ENCODE assay signal across 1 cellular context in genomic region chr21:45507888-45508508, GRCh38.
TF ChIP-seq lines count a peak whose summit lies in the region.

No MANE protein-coding gene starts in this region.

TF ChIP-seq in HEK293, 187 proteins besides CTCF, POLR2A, EP300 and RAD21 (continued from another document and continues in another):
- TF ChIP-seq INSM2 (tag by site-specific recombination; IDR thresholded peaks at IDR 0.05) (peak; percentile 60; the same call in 1 of the 2 replicates), TSHZ1 (tag by site-specific recombination; IDR thresholded peaks at IDR 0.05; ENCODE audit: borderline replicate concordance) (no peak), ZFP41 (tag by site-specific recombination; IDR thresholded peaks at IDR 0.05; ENCODE audit: borderline replicate concordance) (no peak), ZNF280C (tag by site-specific recombination; IDR thresholded peaks at IDR 0.05) (no peak), KLF1 (tag by site-specific recombination; IDR thresholded peaks at IDR 0.05) (peak; percentile 17; the same call in 1 of the 2 replicates), ZNF292 (tag by site-specific recombination; IDR thresholded peaks at IDR 0.05; ENCODE audit: borderline replicate concordance, low read depth) (peak; percentile 5; the same call in 1 of the 2 replicates), GLI2 (tag by site-specific recombination; IDR thresholded peaks at IDR 0.05; ENCODE audit: borderline replicate concordance, low read depth) (no peak), ZBTB20 (tag by site-specific recombination; IDR thresholded peaks at IDR 0.05) (no peak), ZNF2 (tag by site-specific recombination; IDR thresholded peaks at IDR 0.05) (peak; percentile 31; the same call in 1 of the 2 replicates), ZNF302 (tag by site-specific recombination; IDR thresholded peaks at IDR 0.05; ENCODE audit: low read depth) (no peak), KLF16 (tag by site-specific recombination; IDR thresholded peaks at IDR 0.05) (no peak), ZSCAN23 (tag by site-specific recombination; IDR thresholded peaks at IDR 0.05) (peak; percentile 96), GLI4 (tag by site-specific recombination; IDR thresholded peaks at IDR 0.05) (peak; percentile 84; the same call in 1 of the 2 replicates), ZBTB17 (tag by site-specific recombination; IDR thresholded peaks at IDR 0.05) (peak; percentile 84), KLF9 (tag by site-specific recombination; IDR thresholded peaks at IDR 0.05; ENCODE audit: low read depth) (no peak), ZBTB7A (tag by site-specific recombination; IDR thresholded peaks at IDR 0.05; ENCODE audit: low read depth) (peak; percentile 82; the same call in 1 of the 2 replicates), ZFHX2 (tag by site-specific recombination; conservative IDR thresholded peaks at IDR 0.05) (peak; percentile 99), ZNF112 (tag by site-specific recombination; IDR thresholded peaks at IDR 0.05) (peak; percentile 16; the same call in 1 of the 2 replicates), ZBTB10 (tag by site-specific recombination; IDR thresholded peaks at IDR 0.05) (0 out of 2 replicates have a peak, but pooled peaks have one; percentile 21), ZNF707 (tag by site-specific recombination; IDR thresholded peaks at IDR 0.05) (peak; percentile 58), HOXD13 (CRISPR knock-in tag; IDR thresholded peaks at IDR 0.05; ENCODE audit: borderline replicate concordance) (no peak), ZNF510 (tag by site-specific recombination; IDR thresholded peaks at IDR 0.05; ENCODE audit: insufficient replicate concordance) (no peak), PBX3 (CRISPR knock-in tag; IDR thresholded peaks at IDR 0.05) (no peak), ZIC2 (tag by site-specific recombination; IDR thresholded peaks at IDR 0.05) (no peak), SP7 (tag by site-specific recombination; IDR thresholded peaks at IDR 0.05) (no peak), ZNF645 (tag by site-specific recombination; IDR thresholded peaks at IDR 0.05) (peak; percentile 88; the same call in 1 of the 2 replicates), ZNF184 (tag by site-specific recombination; IDR thresholded peaks at IDR 0.05) (no peak), MEIS1 (CRISPR knock-in tag; IDR thresholded peaks at IDR 0.05; ENCODE audit: borderline replicate concordance) (no peak), PATZ1 (tag by site-specific recombination; IDR thresholded peaks at IDR 0.05) (peak; percentile 41; the same call in 1 of the 2 replicates), ZNF214 (tag by site-specific recombination; IDR thresholded peaks at IDR 0.05; ENCODE audit: borderline replicate concordance) (no peak), ZNF354C (tag by site-specific recombination; IDR thresholded peaks at IDR 0.05; ENCODE audit: borderline replicate concordance, low read depth) (0 out of 2 replicates have a peak, but pooled peaks have one; percentile 44), ZNF529 (tag by site-specific recombination; IDR thresholded peaks at IDR 0.05; ENCODE audit: insufficient replicate concordance) (no peak), ZNF670 (tag by site-specific recombination; IDR thresholded peaks at IDR 0.05; ENCODE audit: low read depth) (no peak), MZF1 (tag by site-specific recombination; IDR thresholded peaks at IDR 0.05; ENCODE audit: borderline replicate concordance) (no peak), GFI1B (tag by site-specific recombination; IDR thresholded peaks at IDR 0.05) (no peak), KLF17 (tag by site-specific recombination; IDR thresholded peaks at IDR 0.05) (no peak), ZBTB8A (tag by site-specific recombination; IDR thresholded peaks at IDR 0.05) (no peak), ZNF311 (tag by site-specific recombination; IDR thresholded peaks at IDR 0.05; ENCODE audit: borderline replicate concordance) (peak; percentile 86; the same call in 1 of the 2 replicates), ZNF513 (tag by site-specific recombination; IDR thresholded peaks at IDR 0.05) (no peak), ZXDB (tag by site-specific recombination; IDR thresholded peaks at IDR 0.05) (no peak), ZNF776 (tag by site-specific recombination; IDR thresholded peaks at IDR 0.05; ENCODE audit: borderline replicate concordance) (0 out of 2 replicates have a peak, but pooled peaks have one; percentile 27), ZNF785 (tag by site-specific recombination; IDR thresholded peaks at IDR 0.05) (0 out of 2 replicates have a peak, but pooled peaks have one; percentile 26), ZNF621 (tag by site-specific recombination; IDR thresholded peaks at IDR 0.05) (0 out of 2 replicates have a peak, but pooled peaks have one; percentile 22), BCL11B (tag by site-specific recombination; IDR thresholded peaks at IDR 0.05; ENCODE audit: low read depth) (peak; percentile 64; the same call in 1 of the 2 replicates), KLF8 (tag by site-specific recombination; IDR thresholded peaks at IDR 0.05) (peak; percentile 79)
